9 cellular contexts compared by ENCODE assay signal in the genomic region with DNA sequence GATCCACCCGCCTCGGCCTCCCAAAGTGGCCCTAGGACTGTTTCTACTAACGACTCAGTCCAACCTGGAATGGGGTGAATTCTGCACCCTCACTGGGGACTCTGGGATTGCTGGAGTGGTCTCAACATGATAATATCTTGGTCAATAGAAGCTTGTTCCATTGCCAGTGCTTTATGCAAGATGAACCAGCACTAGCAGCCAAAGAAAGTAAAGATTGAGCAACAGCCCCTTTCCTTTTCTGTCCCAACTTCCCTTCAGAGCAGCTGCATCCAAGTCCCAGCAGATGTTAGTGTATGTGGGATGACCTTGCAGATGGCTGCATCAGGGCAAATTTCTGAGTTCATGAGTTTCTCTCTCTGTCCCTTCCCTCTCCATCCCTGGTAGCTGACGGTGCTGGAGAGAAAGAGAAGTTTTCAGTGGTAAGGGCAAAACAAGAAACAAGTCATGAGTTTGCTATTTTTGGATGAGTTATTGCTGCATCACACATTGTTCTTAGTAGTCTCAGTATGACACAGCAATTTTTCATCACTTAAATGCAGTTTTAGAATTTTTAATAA.
DNase-seq lines count a peak whose midpoint lies in the region; ATAC-seq and TF ChIP-seq lines count a peak whose summit lies in the region.
"Had no signal": no experiment of that assay in that cellular context is flagged by ENCODE, and none has a peak within 500 bp of the region (broad histone marks: within the 10 kb centered on the region; RNA-seq: fewer than 3 reads in every experiment).

No MANE protein-coding gene starts in this region.

- WGBS in adrenal gland, 4 donors, result 62 to 78% (median 63%) methylated on average over 4 of the region's 4 CpGs

- H3K9me3 ChIP-seq in adrenal gland (replicated peaks in 1 of 3), result no peaks in the 10 kb centered on the region
- no peaks in the 10 kb centered on the region for H3K9me3 ChIP-seq in left lung
- no peaks in the 10 kb centered on the region for H3K9me3 ChIP-seq in ascending aorta

- H3K27me3 ChIP-seq in adrenal gland, result no peaks in the 10 kb centered on the region
- H3K27me3 ChIP-seq in left lung, result no peaks in the 10 kb centered on the region
- no peaks in the 10 kb centered on the region for H3K27me3 ChIP-seq in ascending aorta

- ATAC-seq in HG02884 (IDR thresholded peaks at IDR 0.05; ENCODE audit: unreplicated experiment), result peak; percentile 66
- ATAC-seq in left lung, result peak; percentile 78
- ATAC-seq in activated CD4-positive, CD25-positive, alpha-beta regulatory T cell treated with anti-CD3 and anti-CD28 coated beads, Interleukin-2, amount 50 U/mL, for 24 hours, result no peak

- no peak overlapping the region for H3K4me3 ChIP-seq in adrenal gland
- H3K4me3 ChIP-seq in left lung, result no peak overlapping the region
- H3K4me3 ChIP-seq in ascending aorta, result no peak overlapping the region

- intact Hi-C loops in adrenal gland (cut with DNase I) (no loop called here), left lung (cut with DNase I) (no loop called here), ascending aorta (cut with DNase I) (no loop called here)

- H3K36me3 ChIP-seq in adrenal gland (replicated peaks in 1 of 2) (no peaks in the 10 kb centered on the region), left lung (no peaks in the 10 kb centered on the region), ascending aorta (no peaks in the 10 kb centered on the region)

- DNase-seq in AML-193 (lab: John Stamatoyannopoulos, UW) (peak; percentile 95 to 98), adrenal gland (peak in 6 of 7 donors; percentile 38 to 74 (median 52)), left lung (no peak), ascending aorta (ENCODE audit: low spot score in 2 of 2) (no peak), germinal center (ENCODE audit: low spot score) (no peak), NCI-H2029 treated with DMSO at 0.1 percent for 48 hours (lab: John Stamatoyannopoulos, UW) (no peak)
- DNase-seq: NCI-H510A had no signal

- no peak for TF ChIP-seq POLR2A in adrenal gland (IDR thresholded peaks at IDR 0.05)

- H3K4me1 ChIP-seq in adrenal gland (replicated peaks in 1 of 2), result peaks cover 0 to 8% of the 10 kb centered on the region in 2 donors
- peaks cover 0 to 11% of the 10 kb centered on the region in 2 donors for H3K4me1 ChIP-seq in left lung
- no peaks in the 10 kb centered on the region for H3K4me1 ChIP-seq in ascending aorta

- TF ChIP-seq CTCF in adrenal gland (IDR thresholded peaks at IDR 0.05) (no peak), left lung (IDR thresholded peaks at IDR 0.05) (no peak), ascending aorta (IDR thresholded peaks at IDR 0.05) (no peak)

- H3K27ac ChIP-seq in adrenal gland (peak overlapping the region in 1 of 5 donors; percentile 56), left lung (peak overlapping the region in 1 of 2 donors; percentile 25), ascending aorta (no peak overlapping the region)

Comparison
In these comparisons a context has a peak if more than half of its experiments do, and no peak if none do; other contexts are left out.
1. DNase-seq: peak in AML-193 (2 of 2) and adrenal gland (6 of 7); none in left lung (0 of 2), ascending aorta (0 of 2), germinal center (single experiment) and NCI-H2029 treated with DMSO at 0.1 percent for 48 hours (single experiment).
2. ATAC-seq: peak in HG02884 (single experiment) and left lung (single experiment); none in activated CD4-positive, CD25-positive, alpha-beta regulatory T cell treated with anti-CD3 and anti-CD28 coated beads, Interleukin-2, amount 50 U/mL, for 24 hours (0 of 2).